In the genomic region with DNA sequence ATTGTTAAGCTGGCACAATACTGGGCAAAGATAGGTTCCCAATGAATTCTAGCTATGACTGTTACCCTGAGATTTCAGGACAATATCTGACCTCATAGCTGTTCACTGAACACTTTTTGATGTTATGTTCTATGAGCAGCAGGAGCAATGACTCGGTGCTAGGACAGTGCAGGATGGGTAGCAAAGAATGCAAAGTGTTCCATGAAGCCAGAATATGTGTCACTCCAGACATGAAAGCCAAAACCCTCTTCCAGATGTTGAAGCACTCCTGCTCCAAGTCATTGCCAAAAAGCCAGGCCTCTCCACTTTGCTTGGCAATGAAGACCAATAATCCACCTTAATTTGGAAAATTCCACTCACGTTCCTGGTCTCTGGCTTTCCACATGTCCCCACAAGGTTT, we compare ENCODE assay signal across 20 cellular contexts.
DNase-seq lines count a peak whose midpoint lies in the region; ATAC-seq and TF ChIP-seq lines count a peak whose summit lies in the region.
"Had no signal": no experiment of that assay in that cellular context is flagged by ENCODE, and none has a peak within 500 bp of the region (broad histone marks: within the 10 kb centered on the region; RNA-seq: fewer than 3 reads in every experiment).

No MANE protein-coding gene starts in this region.

- no peak for ATAC-seq in thoracic aorta (ENCODE audit: insufficient number of reproducible peaks, low FRiP score, low read depth)
- ATAC-seq in stimulated activated effector memory CD8-positive, alpha-beta T cell treated with anti-CD3 and anti-CD28 coated beads, Interleukin-12 subunit alpha, Interleukin-12 subunit beta, amount 100 ng/mL, for 72 hours = no peak
- ATAC-seq: GM12878, HepG2 had no signal

- H3K4me3 ChIP-seq in ascending aorta (no peak overlapping the region), thoracic aorta (no peak overlapping the region)
- H3K4me3 ChIP-seq: GM12878, PC-9, SJCRH30 had no signal

- H3K4me3 Mint-ChIP-seq in stimulated activated effector memory CD8-positive, alpha-beta T cell treated with anti-CD3 and anti-CD28 coated beads, Interleukin-12 subunit alpha, Interleukin-12 subunit beta, amount 100 ng/mL, for 72 hours = no peak overlapping the region
- H3K4me3 Mint-ChIP-seq: CD8-positive, alpha-beta memory T cell had no signal

- H3K4me1 Mint-ChIP-seq in stimulated activated effector memory CD8-positive, alpha-beta T cell treated with anti-CD3 and anti-CD28 coated beads, Interleukin-12 subunit alpha, Interleukin-12 subunit beta, amount 100 ng/mL, for 72 hours = no peaks in the 10 kb centered on the region
- H3K4me1 Mint-ChIP-seq: CD8-positive, alpha-beta memory T cell had no signal

- H3K27me3 ChIP-seq in ascending aorta (no peaks in the 10 kb centered on the region), thoracic aorta (replicated peaks; ENCODE audit: insufficient read depth) (no peaks in the 10 kb centered on the region)
- H3K27me3 ChIP-seq: SJCRH30 had no signal

- H3K9me3 Mint-ChIP-seq in stimulated activated effector memory CD8-positive, alpha-beta T cell treated with anti-CD3 and anti-CD28 coated beads, Interleukin-12 subunit alpha, Interleukin-12 subunit beta, amount 100 ng/mL, for 72 hours = no peaks in the 10 kb centered on the region

- H3K36me3 Mint-ChIP-seq in stimulated activated effector memory CD8-positive, alpha-beta T cell treated with anti-CD3 and anti-CD28 coated beads, Interleukin-12 subunit alpha, Interleukin-12 subunit beta, amount 100 ng/mL, for 72 hours = no peaks in the 10 kb centered on the region
- H3K36me3 Mint-ChIP-seq: CD8-positive, alpha-beta memory T cell had no signal

- DNase-seq in RPMI7951 (ENCODE audit: low read depth) = peak; percentile 14
- DNase-seq in ascending aorta (ENCODE audit: low spot score in 2 of 2) = no peak
- DNase-seq in myocyte (ENCODE audit: low read depth) = peak; percentile 9
- no peak for DNase-seq in thoracic aorta (ENCODE audit: low spot score)
- DNase-seq in GM13977 (ENCODE audit: low spot score) = no peak
- DNase-seq in NCI-H2029 treated with DMSO at 0.1 percent for 48 hours (lab: John Stamatoyannopoulos, UW) = no peak
- no peak for DNase-seq in stimulated activated effector memory CD8-positive, alpha-beta T cell treated with anti-CD3 and anti-CD28 coated beads, Interleukin-12 subunit alpha, Interleukin-12 subunit beta, amount 100 ng/mL, for 72 hours (ENCODE audit: low spot score in 2 of 2)
- DNase-seq: ACHN; C1 segment of cervical spinal cord; CD8-positive, alpha-beta memory T cell; DMS53; EL; KG1; NCI-H1417; NCI-H187; NCI-H226; SJCRH30 had no signal

- in situ Hi-C loops in GM13977 (cut with MboI; ENCODE audit: low pct_unique_long_range_greater_than_20kb, low sequenced_read_pairs, unreplicated experiment) = no loop called here

- H3K27ac ChIP-seq in ascending aorta (peak overlapping the region; percentile 42 to 43), thoracic aorta (peak overlapping the region; percentile 16 to 50)
- H3K27ac ChIP-seq: PC-9, SJCRH30 had no signal

- H3K27ac Mint-ChIP-seq in stimulated activated effector memory CD8-positive, alpha-beta T cell treated with anti-CD3 and anti-CD28 coated beads, Interleukin-12 subunit alpha, Interleukin-12 subunit beta, amount 100 ng/mL, for 72 hours = no peak overlapping the region
- H3K27ac Mint-ChIP-seq: CD8-positive, alpha-beta memory T cell had no signal

- TF ChIP-seq CTCF in ascending aorta (IDR thresholded peaks at IDR 0.05) = no peak
- TF ChIP-seq CTCF in thoracic aorta (IDR thresholded peaks at IDR 0.05) = no peak
- no peak for TF ChIP-seq CTCF in GM13977 (IDR thresholded peaks at IDR 0.05; ENCODE audit: extremely low read depth, insufficient read depth, missing control alignments)

- no peaks in the 10 kb centered on the region for H3K9me3 ChIP-seq in ascending aorta
- H3K9me3 ChIP-seq in thoracic aorta = no peaks in the 10 kb centered on the region
- H3K9me3 ChIP-seq: SJCRH30 had no signal

- peaks cover 5 to 6% of the 10 kb centered on the region in 2 donors for H3K4me1 ChIP-seq in ascending aorta
- peaks cover 8 to 20% of the 10 kb centered on the region in 2 donors for H3K4me1 ChIP-seq in thoracic aorta (ENCODE audit: control insufficient read depth in 1 of 2, low read depth in 2 of 2)
- H3K4me1 ChIP-seq: SJCRH30 had no signal

- intact Hi-C loops in ascending aorta (cut with DNase I) = no loop called here

- H3K36me3 ChIP-seq in ascending aorta (no peaks in the 10 kb centered on the region), thoracic aorta (no peaks in the 10 kb centered on the region)
- H3K36me3 ChIP-seq: SJCRH30 had no signal

Comparison
In these comparisons a context has a peak if more than half of its experiments do, and no peak if none do; other contexts are left out.
1. DNase-seq: peak in RPMI7951 (single experiment) and myocyte (single experiment); none in ascending aorta (0 of 2), thoracic aorta (single experiment), GM13977 (single experiment), NCI-H2029 treated with DMSO at 0.1 percent for 48 hours (single experiment) and stimulated activated effector memory CD8-positive, alpha-beta T cell treated with anti-CD3 and anti-CD28 coated beads, Interleukin-12 subunit alpha, Interleukin-12 subunit beta, amount 100 ng/mL, for 72 hours (0 of 2).